8 cellular contexts compared by ENCODE assay signal in genomic region chr19:13012690-13013608, GRCh38. TPM values are rescaled to one million over a fixed set of nuclear protein-coding genes. Genes with fewer than 3 reads are reported as not detected.
DNase-seq lines count a peak whose midpoint lies in the region; ATAC-seq, FAIRE-seq and TF ChIP-seq lines count a peak whose summit lies in the region.

No MANE protein-coding gene starts in this region.

- H3K79me2 ChIP-seq in Loucy (ENCODE audit: insufficient read depth, low read length): no peaks in the 10 kb centered on the region

- H3K36me3 ChIP-seq in CD8-positive, alpha-beta T cell (ENCODE audit: insufficient read depth, low read length): no peaks in the 10 kb centered on the region
- no peaks in the 10 kb centered on the region for H3K36me3 ChIP-seq in Loucy (ENCODE audit: insufficient read depth, low read length)
- no peaks in the 10 kb centered on the region for H3K36me3 ChIP-seq in kidney (ENCODE audit: control insufficient read depth in 1 of 2, insufficient read depth in 2 of 2, low read length in 2 of 2)

- H3K9me3 Mint-ChIP-seq in CD8-positive, alpha-beta T cell: no peaks in the 10 kb centered on the region

- peaks cover 25% of the 10 kb centered on the region for H3K4me1 Mint-ChIP-seq in CD8-positive, alpha-beta T cell (ENCODE audit: low read depth)

- H3K36me3 Mint-ChIP-seq in CD8-positive, alpha-beta T cell: no peaks in the 10 kb centered on the region

- no peaks in the 10 kb centered on the region for H3K9me2 ChIP-seq in Loucy (replicated peaks; ENCODE audit: low read depth, low read length)

- no peak for FAIRE-seq in kidney (lab: Jason Lieb, UNC)

- POLR2A ChIA-PET in CD8-positive, alpha-beta T cell (lab: Charles Lee): interaction anchor here (0.8 to 1.3 kb wide), 4 partner anchors 8 to 92 kb away, joined by 3 to 5 read pairs (median 3); no protein-coding TSS in a partner anchor

- peak overlapping the region; percentile 72 for H2AFZ ChIP-seq in Loucy (ENCODE audit: low read length)

- H4K20me1 ChIP-seq in Loucy (ENCODE audit: insufficient read depth, low read length, poor library complexity, severe bottlenecking): no peaks in the 10 kb centered on the region

- intact Hi-C loops in CD8-positive, alpha-beta T cell (cut with DNase I, micrococcal nuclease): loop anchor here in 1 of 2 experiments (1.0 kb wide), 1 partner anchor 30 kb away; no protein-coding TSS in a partner anchor
- intact Hi-C loops in kidney (cut with DNase I): no loop called here

- H3K9ac ChIP-seq in Loucy (ENCODE audit: low read depth, low read length, poor library complexity, severe bottlenecking) (peak overlapping the region; percentile 62), kidney (ENCODE audit: low read length in 2 of 2) (peak overlapping the region; percentile 40 to 48)

- H3K27ac Mint-ChIP-seq in CD8-positive, alpha-beta T cell: peak overlapping the region; percentile 10

- H3K4me1 ChIP-seq in CD8-positive, alpha-beta T cell (ENCODE audit: insufficient read depth, low read length): peaks cover 31% of the 10 kb centered on the region
- peaks cover 18% of the 10 kb centered on the region for H3K4me1 ChIP-seq in Loucy (ENCODE audit: insufficient read depth, low read length, poor library complexity, severe bottlenecking)
- peaks cover 0 to 20% of the 10 kb centered on the region in 2 donors for H3K4me1 ChIP-seq in kidney (ENCODE audit: control insufficient read depth in 1 of 2, insufficient read depth in 1 of 2, low read depth in 1 of 2, low read length in 2 of 2)

- TF ChIP-seq CTCF in CD8-positive, alpha-beta T cell (IDR thresholded peaks at IDR 0.05): no peak
- TF ChIP-seq CTCF in Loucy (conservative IDR thresholded peaks at IDR 0.05; ENCODE audit: low read length) (no peak), astrocyte of the spinal cord (IDR thresholded peaks at IDR 0.05; ENCODE audit: low read depth, low read length) (no peak), kidney (IDR thresholded peaks at IDR 0.05; ENCODE audit: borderline replicate concordance, extremely low read depth, insufficient read depth) (no peak)

- ATAC-seq in CD8-positive, alpha-beta T cell: peak; percentile 62

- no peak overlapping the region for H3K27ac ChIP-seq in CD8-positive, alpha-beta T cell (ENCODE audit: low read depth, low read length)
- H3K27ac ChIP-seq in kidney (ENCODE audit: low read depth in 2 of 2, low read length in 2 of 2): peak overlapping the region; percentile 43 to 72

- CTCF ChIA-PET in CD8-positive, alpha-beta T cell (lab: Charles Lee): interaction anchor here (0.6 to 2.9 kb wide), 7 partner anchors 16 to 1707 kb away, joined by 3 to 15 read pairs (median 7); no protein-coding TSS in a partner anchor

- H3F3A ChIP-seq in Loucy (ENCODE audit: low read depth): no peaks in the 10 kb centered on the region

- peaks cover 34% of the 10 kb centered on the region for H3K27me3 ChIP-seq in CD8-positive, alpha-beta T cell (ENCODE audit: insufficient read depth, low read length)
- H3K27me3 ChIP-seq in Loucy (ENCODE audit: insufficient read depth, low read length, poor library complexity, severe bottlenecking): peaks cover 8% of the 10 kb centered on the region

- H3K4me3 ChIP-seq in CD8-positive, alpha-beta T cell (ENCODE audit: low read depth, low read length): peak overlapping the region; percentile 44
- H3K4me3 ChIP-seq in Loucy (ENCODE audit: low read length, poor library complexity, severe bottlenecking): peak overlapping the region; percentile 71
- H3K4me3 ChIP-seq in astrocyte of the spinal cord (ENCODE audit: low read depth, low read length): peak overlapping the region; percentile 26
- peak overlapping the region; percentile 41 to 51 for H3K4me3 ChIP-seq in kidney (ENCODE audit: low read length in 2 of 2)

- H3K4me2 ChIP-seq in Loucy (ENCODE audit: low read depth, low read length, poor library complexity, severe bottlenecking): peak overlapping the region; percentile 89

- peaks cover 73% of the 10 kb centered on the region for H3K27me3 Mint-ChIP-seq in CD8-positive, alpha-beta T cell (ENCODE audit: low read depth)

- DNase-seq in CD8-positive, alpha-beta T cell: peak in 4 of 7 experiments; percentile 23 to 58 (median 33)
- DNase-seq in astrocyte of the spinal cord (ENCODE audit: low read depth, low spot score) (peak; percentile 75), kidney (peak; percentile 91), NCI-H748 treated with DMSO at 0.1 percent for 48 hours (lab: John Stamatoyannopoulos, UW) (no peak), SHP77 (lab: John Stamatoyannopoulos, UW) (no peak), NCI-H2029 (lab: John Stamatoyannopoulos, UW) (no peak)
- DNase-seq in stimulated activated CD8-positive, alpha-beta memory T cell treated with anti-CD3 and anti-CD28 coated beads, Interleukin-15, amount 100 ng/mL, for 48 hours (ENCODE audit: low read depth in 2 of 2): peak; percentile 14 to 20

- peak overlapping the region; percentile 87 for H3K4me3 Mint-ChIP-seq in CD8-positive, alpha-beta T cell

- in situ Hi-C loops in astrocyte of the spinal cord (cut with HindIII; ENCODE audit: low sequenced_read_pairs): no loop called here

- no peaks in the 10 kb centered on the region for H3K9me3 ChIP-seq in CD8-positive, alpha-beta T cell (ENCODE audit: low read length)
- H3K9me3 ChIP-seq in Loucy (ENCODE audit: insufficient read depth, low read depth, low read length): no peaks in the 10 kb centered on the region
- no peaks in the 10 kb centered on the region for H3K9me3 ChIP-seq in kidney (ENCODE audit: control insufficient read depth in 1 of 2, low read length in 2 of 2)

RNA-seq across cellular contexts. Expression of gene NFIX, which starts 17.7 kb away (rescaled TPM):
- 1 to 10 TPM; 2.5 to 5.0 TPM for total RNA-seq in CD8-positive, alpha-beta T cell
- total RNA-seq in kidney: 65.0 TPM
- polyA plus RNA-seq in kidney (ENCODE audit: insufficient read depth, low read depth, low replicate concordance): 4.3 TPM

RNA-seq across cellular contexts. Expression of gene DAND5, which starts 43.6 kb away (rescaled TPM):
- total RNA-seq in CD8-positive, alpha-beta T cell: not detected
- not detected for total RNA-seq in kidney
- polyA plus RNA-seq in kidney (ENCODE audit: insufficient read depth, low read depth, low replicate concordance): not detected

RNA-seq across cellular contexts. Expression of gene GADD45GIP1, which starts 55.9 kb away (rescaled TPM):
- 10 to 100 TPM; 13.2 to 14.4 TPM for total RNA-seq in CD8-positive, alpha-beta T cell
- 18.4 TPM for total RNA-seq in kidney
- polyA plus RNA-seq in kidney (ENCODE audit: insufficient read depth, low read depth, low replicate concordance): 71.3 TPM

Comparison
In these comparisons a context has a peak if more than half of its experiments do, and no peak if none do; other contexts are left out.
1. DNase-seq: peak in CD8-positive, alpha-beta T cell (4 of 7), astrocyte of the spinal cord (single experiment), kidney (single experiment) and stimulated activated CD8-positive, alpha-beta memory T cell treated with anti-CD3 and anti-CD28 coated beads, Interleukin-15, amount 100 ng/mL, for 48 hours (2 of 2); none in NCI-H748 treated with DMSO at 0.1 percent for 48 hours (single experiment), SHP77 (0 of 2) and NCI-H2029 (single experiment).
2. RNA of gene NFIX, which starts 17.7 kb away (total RNA-seq): 65.0 TPM in kidney (single experiment); 2.5 to 5.0 TPM in CD8-positive, alpha-beta T cell; every median in the first group is over 10 times any median in the second.
3. Peak in every context shown above with its lines, with median percentiles within 50 percentile points of each other: H3K4me3 ChIP-seq.